Comparison of ENCODE assay signal across 1 cellular context in genomic region chr12:96502477-96502876, GRCh38.
TF ChIP-seq lines count a peak whose summit lies in the region.

No MANE protein-coding gene starts in this region.

TF ChIP-seq in SK-N-SH, 30 proteins besides CTCF, POLR2A, EP300 and RAD21 (continued from another document):
- TF ChIP-seq, protein P1, sequence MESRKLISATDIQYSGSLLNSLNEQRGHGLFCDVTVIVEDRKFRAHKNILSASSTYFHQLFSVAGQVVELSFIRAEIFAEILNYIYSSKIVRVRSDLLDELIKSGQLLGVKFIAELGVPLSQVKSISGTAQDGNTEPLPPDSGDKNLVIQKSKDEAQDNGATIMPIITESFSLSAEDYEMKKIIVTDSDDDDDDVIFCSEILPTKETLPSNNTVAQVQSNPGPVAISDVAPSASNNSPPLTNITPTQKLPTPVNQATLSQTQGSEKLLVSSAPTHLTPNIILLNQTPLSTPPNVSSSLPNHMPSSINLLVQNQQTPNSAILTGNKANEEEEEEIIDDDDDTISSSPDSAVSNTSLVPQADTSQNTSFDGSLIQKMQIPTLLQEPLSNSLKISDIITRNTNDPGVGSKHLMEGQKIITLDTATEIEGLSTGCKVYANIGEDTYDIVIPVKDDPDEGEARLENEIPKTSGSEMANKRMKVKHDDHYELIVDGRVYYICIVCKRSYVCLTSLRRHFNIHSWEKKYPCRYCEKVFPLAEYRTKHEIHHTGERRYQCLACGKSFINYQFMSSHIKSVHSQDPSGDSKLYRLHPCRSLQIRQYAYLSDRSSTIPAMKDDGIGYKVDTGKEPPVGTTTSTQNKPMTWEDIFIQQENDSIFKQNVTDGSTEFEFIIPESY (IDR thresholded peaks at IDR 0.05; ENCODE audit: borderline replicate concordance, low read depth), result no peak
- TF ChIP-seq IRF3 (IDR thresholded peaks at IDR 0.05; ENCODE audit: low read depth, low read length) (no peak), CHD2 (IDR thresholded peaks at IDR 0.05; ENCODE audit: low read length, partially characterized antibody) (no peak), MEF2A (IDR thresholded peaks at IDR 0.05; ENCODE audit: borderline replicate concordance, low read depth) (no peak), MXI1 (IDR thresholded peaks at IDR 0.05; ENCODE audit: low read depth, low read length) (no peak), YY1 (IDR thresholded peaks at IDR 0.05; ENCODE audit: low read depth) (no peak), TCF12 (IDR thresholded peaks at IDR 0.05) (no peak)
- TF ChIP-seq, protein P2, sequence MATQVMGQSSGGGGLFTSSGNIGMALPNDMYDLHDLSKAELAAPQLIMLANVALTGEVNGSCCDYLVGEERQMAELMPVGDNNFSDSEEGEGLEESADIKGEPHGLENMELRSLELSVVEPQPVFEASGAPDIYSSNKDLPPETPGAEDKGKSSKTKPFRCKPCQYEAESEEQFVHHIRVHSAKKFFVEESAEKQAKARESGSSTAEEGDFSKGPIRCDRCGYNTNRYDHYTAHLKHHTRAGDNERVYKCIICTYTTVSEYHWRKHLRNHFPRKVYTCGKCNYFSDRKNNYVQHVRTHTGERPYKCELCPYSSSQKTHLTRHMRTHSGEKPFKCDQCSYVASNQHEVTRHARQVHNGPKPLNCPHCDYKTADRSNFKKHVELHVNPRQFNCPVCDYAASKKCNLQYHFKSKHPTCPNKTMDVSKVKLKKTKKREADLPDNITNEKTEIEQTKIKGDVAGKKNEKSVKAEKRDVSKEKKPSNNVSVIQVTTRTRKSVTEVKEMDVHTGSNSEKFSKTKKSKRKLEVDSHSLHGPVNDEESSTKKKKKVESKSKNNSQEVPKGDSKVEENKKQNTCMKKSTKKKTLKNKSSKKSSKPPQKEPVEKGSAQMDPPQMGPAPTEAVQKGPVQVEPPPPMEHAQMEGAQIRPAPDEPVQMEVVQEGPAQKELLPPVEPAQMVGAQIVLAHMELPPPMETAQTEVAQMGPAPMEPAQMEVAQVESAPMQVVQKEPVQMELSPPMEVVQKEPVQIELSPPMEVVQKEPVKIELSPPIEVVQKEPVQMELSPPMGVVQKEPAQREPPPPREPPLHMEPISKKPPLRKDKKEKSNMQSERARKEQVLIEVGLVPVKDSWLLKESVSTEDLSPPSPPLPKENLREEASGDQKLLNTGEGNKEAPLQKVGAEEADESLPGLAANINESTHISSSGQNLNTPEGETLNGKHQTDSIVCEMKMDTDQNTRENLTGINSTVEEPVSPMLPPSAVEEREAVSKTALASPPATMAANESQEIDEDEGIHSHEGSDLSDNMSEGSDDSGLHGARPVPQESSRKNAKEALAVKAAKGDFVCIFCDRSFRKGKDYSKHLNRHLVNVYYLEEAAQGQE (IDR thresholded peaks at IDR 0.05; ENCODE audit: low read depth, low read length), result no peak
- TF ChIP-seq, protein P3, sequence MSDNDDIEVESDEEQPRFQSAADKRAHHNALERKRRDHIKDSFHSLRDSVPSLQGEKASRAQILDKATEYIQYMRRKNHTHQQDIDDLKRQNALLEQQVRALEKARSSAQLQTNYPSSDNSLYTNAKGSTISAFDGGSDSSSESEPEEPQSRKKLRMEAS (IDR thresholded peaks at IDR 0.05; ENCODE audit: low read depth), result no peak
